20 cellular contexts compared by ENCODE assay signal in genomic region chr5:14402424-14402823, GRCh38.
A peak's percentile ranks its signal among the peaks of the same experiment; 100 is the strongest.
DNase-seq lines count a peak whose midpoint lies in the region; ATAC-seq and TF ChIP-seq lines count a peak whose summit lies in the region.
"Had no signal": no experiment of that assay in that cellular context is flagged by ENCODE, and none has a peak within 500 bp of the region (broad histone marks: within the 10 kb centered on the region; RNA-seq: fewer than 3 reads in every experiment).

No MANE protein-coding gene starts in this region.

- no peak overlapping the region for H4K8ac ChIP-seq in trophoblast cell (ENCODE audit: low read depth, low read length)

- H3K9me3 ChIP-seq in trophoblast cell (ENCODE audit: insufficient read depth, low read depth, low read length) = no peaks in the 10 kb centered on the region

- no peak overlapping the region for H3K14ac ChIP-seq in trophoblast cell (ENCODE audit: low read length)

- CTCF ChIA-PET in activated CD4-positive, alpha-beta memory T cell treated with anti-CD3 and anti-CD28 coated beads, Interleukin-2, amount 10 ng/mL, durations not matched to agents 7 days and 5 days (lab: Charles Lee) = no interaction called here
- CTCF ChIA-PET in activated CD4-positive, alpha-beta memory T cell treated with anti-CD3 and anti-CD28 coated beads for 36 hours (lab: Charles Lee) = interaction anchor here (1.6 to 3.8 kb wide), 2 partner anchors 15 to 246 kb away, joined by 3 to 80 read pairs; no protein-coding TSS in a partner anchor
- CTCF ChIA-PET in WTC11 (lab: Charles Lee) = no interaction called here

- no peaks in the 10 kb centered on the region for H3K27me3 ChIP-seq in trophoblast cell (ENCODE audit: insufficient read depth, low read length)

- H2BK120ac ChIP-seq in trophoblast cell (ENCODE audit: insufficient read depth, low read length, poor library complexity) = no peak overlapping the region

- TF ChIP-seq CTCF in WTC11 (IDR thresholded peaks at IDR 0.05) = no peak

- no peak for DNase-seq in activated CD4-positive, alpha-beta memory T cell treated with anti-CD3 and anti-CD28 coated beads, Interleukin-2, amount 10 ng/mL, durations not matched to agents 7 days and 5 days
- no peak for DNase-seq in activated CD4-positive, alpha-beta memory T cell treated with anti-CD3 and anti-CD28 coated beads for 36 hours
- no peak for DNase-seq in WTC11 (ENCODE audit: low spot score)
- DNase-seq in effector memory CD8-positive, alpha-beta T cell = no peak
- no peak for DNase-seq in trophoblast cell
- no peak for DNase-seq in NCI-H2081 treated with DMSO at 0.1 percent for 48 hours (lab: John Stamatoyannopoulos, UW)
- no peak for DNase-seq in anterior cingulate cortex (lab: John Stamatoyannopoulos, UW)
- DNase-seq in NCI-H526 treated with DMSO at 0.1 percent for 48 hours (lab: John Stamatoyannopoulos, UW) = no peak
- DNase-seq: cerebellar nuclear complex, head of caudate nucleus, kidney glomerular epithelial cell, NCI-H1105, NCI-H2029, NCI-H2227 treated with DMSO at 0.1 percent for 48 hours, NCI-H748 treated with DMSO at 0.1 percent for 48 hours, T1000 had no signal

- H4K91ac ChIP-seq in trophoblast cell (ENCODE audit: low read depth, low read length) = no peak overlapping the region

- H3K79me1 ChIP-seq in trophoblast cell (ENCODE audit: low read length) = no peaks in the 10 kb centered on the region

- peaks cover 8% of the 10 kb centered on the region for H3K9me3 Mint-ChIP-seq in activated CD4-positive, alpha-beta memory T cell treated with anti-CD3 and anti-CD28 coated beads, Interleukin-2, amount 10 ng/mL, durations not matched to agents 7 days and 5 days
- H3K9me3 Mint-ChIP-seq in activated CD4-positive, alpha-beta memory T cell treated with anti-CD3 and anti-CD28 coated beads for 36 hours = peaks cover 3% of the 10 kb centered on the region
- H3K9me3 Mint-ChIP-seq in WTC11 = peaks cover 8% of the 10 kb centered on the region
- peaks cover 4 to 9% of the 10 kb centered on the region in 2 donors for H3K9me3 Mint-ChIP-seq in effector memory CD8-positive, alpha-beta T cell

- H3K4me3 ChIP-seq in trophoblast cell (ENCODE audit: low read depth, low read length) = peak overlapping the region; percentile 23
- H3K4me3 ChIP-seq: lung had no signal

- peaks cover 13% of the 10 kb centered on the region for H3K27me3 Mint-ChIP-seq in activated CD4-positive, alpha-beta memory T cell treated with anti-CD3 and anti-CD28 coated beads, Interleukin-2, amount 10 ng/mL, durations not matched to agents 7 days and 5 days
- peaks cover 2% of the 10 kb centered on the region for H3K27me3 Mint-ChIP-seq in activated CD4-positive, alpha-beta memory T cell treated with anti-CD3 and anti-CD28 coated beads for 36 hours
- no peaks in the 10 kb centered on the region for H3K27me3 Mint-ChIP-seq in WTC11 (ENCODE audit: low read depth)
- H3K27me3 Mint-ChIP-seq in effector memory CD8-positive, alpha-beta T cell = no peaks in the 10 kb centered on the region
- H3K27me3 Mint-ChIP-seq: activated naive CD8-positive, alpha-beta T cell had no signal

- H2BK12ac ChIP-seq in trophoblast cell (ENCODE audit: low read length) = no peak overlapping the region

- H3K4me1 ChIP-seq in trophoblast cell (ENCODE audit: control insufficient read depth in 1 of 2, insufficient read depth in 2 of 2, low read length in 2 of 2) = peaks cover 3 to 9% of the 10 kb centered on the region in 2 experiments

- H2AFZ ChIP-seq in trophoblast cell (ENCODE audit: insufficient read depth, low read length, poor library complexity) = no peak overlapping the region

- POLR2A ChIA-PET in activated CD4-positive, alpha-beta memory T cell treated with anti-CD3 and anti-CD28 coated beads, Interleukin-2, amount 10 ng/mL, durations not matched to agents 7 days and 5 days (lab: Charles Lee) = no interaction called here
- POLR2A ChIA-PET in activated CD4-positive, alpha-beta memory T cell treated with anti-CD3 and anti-CD28 coated beads for 36 hours (lab: Charles Lee) = no interaction called here
- POLR2A ChIA-PET in WTC11 (lab: Charles Lee) = no interaction called here

- H2AK5ac ChIP-seq in trophoblast cell (ENCODE audit: low read length) = no peak overlapping the region

- H3K4me2 ChIP-seq in trophoblast cell (ENCODE audit: low read length) = no peak overlapping the region

- intact Hi-C loops in activated CD4-positive, alpha-beta memory T cell treated with anti-CD3 and anti-CD28 coated beads for 36 hours (cut with micrococcal nuclease) = no loop called here

- no peak overlapping the region for H3K18ac ChIP-seq in trophoblast cell (ENCODE audit: low read length)

- H3K23ac ChIP-seq in trophoblast cell (ENCODE audit: low read length) = no peak overlapping the region

- no peak overlapping the region for H3K27ac ChIP-seq in trophoblast cell (ENCODE audit: low read depth, low read length)
- H3K27ac ChIP-seq: epithelial cell of prostate, RWPE1 had no signal

- no peak overlapping the region for H4K12ac ChIP-seq in trophoblast cell (ENCODE audit: low read depth, low read length)

- no CpG with 5 or more reads among the region's 6 CpGs for whole genome bisulfite sequencing in trophoblast cell (ENCODE audit: extremely low coverage, insufficient coverage, insufficient read length)

- H3K27ac Mint-ChIP-seq in activated CD4-positive, alpha-beta memory T cell treated with anti-CD3 and anti-CD28 coated beads, Interleukin-2, amount 10 ng/mL, durations not matched to agents 7 days and 5 days = peak overlapping the region; percentile 71
- no peak overlapping the region for H3K27ac Mint-ChIP-seq in activated CD4-positive, alpha-beta memory T cell treated with anti-CD3 and anti-CD28 coated beads for 36 hours
- no peak overlapping the region for H3K27ac Mint-ChIP-seq in WTC11
- peak overlapping the region; percentile 21 to 69 for H3K27ac Mint-ChIP-seq in effector memory CD8-positive, alpha-beta T cell
- H3K27ac Mint-ChIP-seq: activated naive CD8-positive, alpha-beta T cell had no signal

- peak overlapping the region; percentile 3 for H3K4me3 Mint-ChIP-seq in activated CD4-positive, alpha-beta memory T cell treated with anti-CD3 and anti-CD28 coated beads, Interleukin-2, amount 10 ng/mL, durations not matched to agents 7 days and 5 days
- no peak overlapping the region for H3K4me3 Mint-ChIP-seq in activated CD4-positive, alpha-beta memory T cell treated with anti-CD3 and anti-CD28 coated beads for 36 hours
- no peak overlapping the region for H3K4me3 Mint-ChIP-seq in WTC11
- H3K4me3 Mint-ChIP-seq in effector memory CD8-positive, alpha-beta T cell = no peak overlapping the region
- H3K4me3 Mint-ChIP-seq: activated naive CD8-positive, alpha-beta T cell had no signal

- H3K4ac ChIP-seq in trophoblast cell (ENCODE audit: low read depth, low read length) = no peak overlapping the region

- H3K4me1 Mint-ChIP-seq in activated CD4-positive, alpha-beta memory T cell treated with anti-CD3 and anti-CD28 coated beads, Interleukin-2, amount 10 ng/mL, durations not matched to agents 7 days and 5 days = peaks cover 30% of the 10 kb centered on the region
- H3K4me1 Mint-ChIP-seq in activated CD4-positive, alpha-beta memory T cell treated with anti-CD3 and anti-CD28 coated beads for 36 hours (ENCODE audit: low read depth) = peaks cover 13% of the 10 kb centered on the region
- H3K4me1 Mint-ChIP-seq in WTC11 = peaks cover 13% of the 10 kb centered on the region
- H3K4me1 Mint-ChIP-seq in effector memory CD8-positive, alpha-beta T cell (ENCODE audit: low read depth in 2 of 2) = peaks cover 3 to 6% of the 10 kb centered on the region in 2 donors

- no peak overlapping the region for H3K9ac ChIP-seq in trophoblast cell (ENCODE audit: low read length)

- ATAC-seq in WTC11 = no peak
- ATAC-seq in effector memory CD8-positive, alpha-beta T cell (replicated peaks) = no peak

- peaks cover 36 to 59% of the 10 kb centered on the region in 2 experiments for H3K36me3 ChIP-seq in trophoblast cell (ENCODE audit: control insufficient read depth in 1 of 2, insufficient read depth in 2 of 2, low read length in 2 of 2)

- H3K79me2 ChIP-seq in trophoblast cell (ENCODE audit: control insufficient read depth, insufficient read depth, low read length, poor library complexity) = no peaks in the 10 kb centered on the region

- peaks cover 11% of the 10 kb centered on the region for H3K36me3 Mint-ChIP-seq in activated CD4-positive, alpha-beta memory T cell treated with anti-CD3 and anti-CD28 coated beads, Interleukin-2, amount 10 ng/mL, durations not matched to agents 7 days and 5 days (ENCODE audit: low read depth)
- H3K36me3 Mint-ChIP-seq in activated CD4-positive, alpha-beta memory T cell treated with anti-CD3 and anti-CD28 coated beads for 36 hours = no peaks in the 10 kb centered on the region
- peaks cover 48% of the 10 kb centered on the region for H3K36me3 Mint-ChIP-seq in WTC11
- H3K36me3 Mint-ChIP-seq in effector memory CD8-positive, alpha-beta T cell (ENCODE audit: insufficient read depth) = peaks cover 5% of the 10 kb centered on the region

- no peak overlapping the region for H2BK5ac ChIP-seq in trophoblast cell (ENCODE audit: low read depth, low read length, poor library complexity)

TF ChIP-seq in WTC11, 78 proteins besides CTCF, POLR2A, EP300 and RAD21:
- no peak for TF ChIP-seq ZNF671 (CRISPR knock-in tag; IDR thresholded peaks at IDR 0.05)
- TF ChIP-seq ZNF232 (CRISPR knock-in tag; IDR thresholded peaks at IDR 0.05) = no peak
- 0 out of 2 replicates have a peak, but pooled peaks have one; percentile 20 for TF ChIP-seq NFE2L1 (CRISPR knock-in tag; IDR thresholded peaks at IDR 0.05)
- TF ChIP-seq JAZF1 (CRISPR knock-in tag; IDR thresholded peaks at IDR 0.05) = no peak
- TF ChIP-seq NR1H2 (CRISPR knock-in tag; IDR thresholded peaks at IDR 0.05) = no peak
- TF ChIP-seq ZBTB21 (CRISPR knock-in tag; IDR thresholded peaks at IDR 0.05; ENCODE audit: borderline replicate concordance) = no peak
- no peak for TF ChIP-seq GRHL2 (CRISPR knock-in tag; IDR thresholded peaks at IDR 0.05; ENCODE audit: insufficient replicate concordance, severe bottlenecking)
- TF ChIP-seq KAT7 (CRISPR knock-in tag; IDR thresholded peaks at IDR 0.05; ENCODE audit: borderline replicate concordance) = no peak

Comparison
In these comparisons a context has a peak if more than half of its experiments do, and no peak if none do; other contexts are left out.
1. H3K27ac Mint-ChIP-seq: peak in activated CD4-positive, alpha-beta memory T cell treated with anti-CD3 and anti-CD28 coated beads, Interleukin-2, amount 10 ng/mL, durations not matched to agents 7 days and 5 days (single experiment) and effector memory CD8-positive, alpha-beta T cell (2 of 2); none in activated CD4-positive, alpha-beta memory T cell treated with anti-CD3 and anti-CD28 coated beads for 36 hours (single experiment) and WTC11 (single experiment).